33 cellular contexts compared by ENCODE assay signal in genomic region chr6:168335341-168335740, GRCh38. TPM values are rescaled to one million over a fixed set of nuclear protein-coding genes. Genes with fewer than 3 reads are reported as not detected.
"Had no signal": no experiment of that assay in that cellular context is flagged by ENCODE, and none has a peak within 500 bp of the region (broad histone marks: within the 10 kb centered on the region; RNA-seq: fewer than 3 reads in every experiment).

No MANE protein-coding gene starts in this region.

- H3K27ac Mint-ChIP-seq: activated CD4-positive, alpha-beta memory T cell treated with anti-CD3 and anti-CD28 coated beads, Interleukin-2, amount 10 ng/mL, durations not matched to agents 7 days and 5 days; activated CD4-positive, alpha-beta T cell treated with anti-CD3 and anti-CD28 coated beads, Interleukin-2, amount 10 ng/mL, durations not matched to agents 7 days and 5 days; activated naive CD4-positive, alpha-beta T cell treated with anti-CD3 and anti-CD28 coated beads, Interleukin-2, amount 10 ng/mL, durations not matched to agents 7 days and 5 days; activated naive CD4-positive, alpha-beta T cell treated with anti-CD3 and anti-CD28 coated beads, Interleukin-2, amount 50 U/mL, for 72 hours; activated naive CD8-positive, alpha-beta T cell treated with anti-CD3 and anti-CD28 coated beads, Interleukin-2, amount 10 ng/mL, durations not matched to agents 7 days and 5 days; activated T-cell treated with anti-CD3 and anti-CD28 coated beads, Interleukin-2, amount 50 U/mL, for 24 hours; activated T-cell treated with anti-CD3 and anti-CD28 coated beads, Interleukin-2, amount 50 U/mL, for 72 hours; dendritic cell treated with granulocyte-macrophage colony-stimulating factor and Interleukin-4, amounts not matched to agents 40 ng/mL and 50 ng/mL, for 4 days; WTC11 had no signal

- DNase-seq: activated CD4-positive, alpha-beta memory T cell treated with anti-CD3 and anti-CD28 coated beads, Interleukin-2, amount 10 ng/mL, durations not matched to agents 7 days and 5 days; activated CD4-positive, alpha-beta T cell treated with anti-CD3 and anti-CD28 coated beads for 1 hour; activated CD4-positive, alpha-beta T cell treated with anti-CD3 and anti-CD28 coated beads for 4 hours; activated CD4-positive, alpha-beta T cell treated with anti-CD3 and anti-CD28 coated beads, Interleukin-2, amount 10 ng/mL, durations not matched to agents 7 days and 5 days; activated CD4-positive, alpha-beta T cell treated with anti-CD3 and anti-CD28 coated beads, Interleukin-2, amount 50 U/mL, for 4 hours; activated CD8-positive, alpha-beta memory T cell treated with anti-CD3 and anti-CD28 coated beads, Interleukin-2, amount 50 U/mL, for 48 hours; activated gamma-delta T cell; activated naive CD4-positive, alpha-beta T cell; activated naive CD4-positive, alpha-beta T cell treated with anti-CD3 and anti-CD28 coated beads, Interleukin-2, amount 10 ng/mL, durations not matched to agents 7 days and 5 days; activated naive CD8-positive, alpha-beta T cell treated with anti-CD3 and anti-CD28 coated beads, Interleukin-2, amount 10 ng/mL, durations not matched to agents 7 days and 5 days; activated T-cell treated with anti-CD3 and anti-CD28 coated beads for 4 hours; activated T-cell treated with anti-CD3 and anti-CD28 coated beads, Interleukin-2, amount 50 U/mL, for 24 hours; activated T-cell treated with anti-CD3 and anti-CD28 coated beads, Interleukin-2, amount 50 U/mL, for 72 hours; amniotic stem cell; anterior cingulate cortex; brain microvascular endothelial cell; cerebellar nuclear complex; dorsolateral prefrontal cortex; effector memory CD4-positive, alpha-beta T cell; erythroblast; esophagus squamous epithelium; foreskin melanocyte; T-helper 2 cell had no signal

- H3K9me3 Mint-ChIP-seq: activated CD4-positive, alpha-beta memory T cell treated with anti-CD3 and anti-CD28 coated beads, Interleukin-2, amount 10 ng/mL, durations not matched to agents 7 days and 5 days; activated CD4-positive, alpha-beta T cell treated with anti-CD3 and anti-CD28 coated beads, Interleukin-2, amount 10 ng/mL, durations not matched to agents 7 days and 5 days; activated naive CD4-positive, alpha-beta T cell treated with anti-CD3 and anti-CD28 coated beads, Interleukin-2, amount 10 ng/mL, durations not matched to agents 7 days and 5 days; activated naive CD8-positive, alpha-beta T cell treated with anti-CD3 and anti-CD28 coated beads, Interleukin-2, amount 10 ng/mL, durations not matched to agents 7 days and 5 days; activated T-cell treated with anti-CD3 and anti-CD28 coated beads, Interleukin-2, amount 50 U/mL, for 24 hours; activated T-cell treated with anti-CD3 and anti-CD28 coated beads, Interleukin-2, amount 50 U/mL, for 72 hours; dendritic cell treated with granulocyte-macrophage colony-stimulating factor and Interleukin-4, amounts not matched to agents 40 ng/mL and 50 ng/mL, for 4 days; WTC11 had no signal

- FAIRE-seq: astrocyte had no signal

- H3K27ac ChIP-seq: brain microvascular endothelial cell, coronary artery, dorsolateral prefrontal cortex, gastroesophageal sphincter, VCaP had no signal

- H3K27me3 Mint-ChIP-seq: activated naive CD4-positive, alpha-beta T cell treated with anti-CD3 and anti-CD28 coated beads, Interleukin-2, amount 10 ng/mL, durations not matched to agents 7 days and 5 days had no signal

- H3K4me3 ChIP-seq: coronary artery, dorsolateral prefrontal cortex, esophagus squamous epithelium, gastroesophageal sphincter had no signal

- H3K27me3 ChIP-seq: brain microvascular endothelial cell had no signal

- ATAC-seq: activated naive CD4-positive, alpha-beta T cell treated with anti-CD3 and anti-CD28 coated beads, Interleukin-2, amount 50 U/mL, for 72 hours; activated T-cell treated with anti-CD3 and anti-CD28 coated beads, Interleukin-2, amount 50 U/mL, for 72 hours; gastroesophageal sphincter; WTC11 had no signal

- H3K36me3 ChIP-seq: brain microvascular endothelial cell, esophagus squamous epithelium, gastroesophageal sphincter had no signal

- H3K36me3 Mint-ChIP-seq: activated naive CD4-positive, alpha-beta T cell treated with anti-CD3 and anti-CD28 coated beads, Interleukin-2, amount 10 ng/mL, durations not matched to agents 7 days and 5 days; activated naive CD4-positive, alpha-beta T cell treated with anti-CD3 and anti-CD28 coated beads, Interleukin-2, amount 50 U/mL, for 72 hours; activated naive CD8-positive, alpha-beta T cell treated with anti-CD3 and anti-CD28 coated beads, Interleukin-2, amount 10 ng/mL, durations not matched to agents 7 days and 5 days; WTC11 had no signal

- H3K4me1 Mint-ChIP-seq: activated CD4-positive, alpha-beta memory T cell treated with anti-CD3 and anti-CD28 coated beads, Interleukin-2, amount 10 ng/mL, durations not matched to agents 7 days and 5 days; activated CD4-positive, alpha-beta T cell treated with anti-CD3 and anti-CD28 coated beads, Interleukin-2, amount 10 ng/mL, durations not matched to agents 7 days and 5 days; activated naive CD4-positive, alpha-beta T cell treated with anti-CD3 and anti-CD28 coated beads, Interleukin-2, amount 10 ng/mL, durations not matched to agents 7 days and 5 days; activated naive CD8-positive, alpha-beta T cell treated with anti-CD3 and anti-CD28 coated beads, Interleukin-2, amount 10 ng/mL, durations not matched to agents 7 days and 5 days had no signal

- H3K4me1 ChIP-seq: gastroesophageal sphincter had no signal

- H3K4me3 Mint-ChIP-seq: activated CD4-positive, alpha-beta memory T cell treated with anti-CD3 and anti-CD28 coated beads, Interleukin-2, amount 10 ng/mL, durations not matched to agents 7 days and 5 days; activated CD4-positive, alpha-beta T cell treated with anti-CD3 and anti-CD28 coated beads, Interleukin-2, amount 10 ng/mL, durations not matched to agents 7 days and 5 days; activated naive CD4-positive, alpha-beta T cell treated with anti-CD3 and anti-CD28 coated beads, Interleukin-2, amount 10 ng/mL, durations not matched to agents 7 days and 5 days; activated naive CD8-positive, alpha-beta T cell treated with anti-CD3 and anti-CD28 coated beads, Interleukin-2, amount 10 ng/mL, durations not matched to agents 7 days and 5 days; activated T-cell treated with anti-CD3 and anti-CD28 coated beads, Interleukin-2, amount 50 U/mL, for 24 hours; activated T-cell treated with anti-CD3 and anti-CD28 coated beads, Interleukin-2, amount 50 U/mL, for 72 hours; dendritic cell treated with granulocyte-macrophage colony-stimulating factor and Interleukin-4, amounts not matched to agents 40 ng/mL and 50 ng/mL, for 4 days; WTC11 had no signal

- H3K9me3 ChIP-seq: esophagus squamous epithelium, gastroesophageal sphincter had no signal

RNA-seq across cellular contexts. Expression of gene DACT2, which starts 15.8 kb away (rescaled TPM):
- total RNA-seq: activated naive CD4-positive, alpha-beta T cell treated with anti-CD3 and anti-CD28 coated beads, Interleukin-2, amount 50 U/mL, for 72 hours; activated naive CD8-positive, alpha-beta T cell treated with anti-CD3 and anti-CD28 coated beads, Interleukin-2, amount 10 ng/mL, durations not matched to agents 7 days and 5 days; fibroblast of lung; fibroblast of villous mesenchyme; glomerular endothelial cell had no signal
- polyA plus RNA-seq: fibroblast of lung had no signal
